8 cellular contexts compared by ENCODE assay signal in genomic region chr11:119316729-119317591, GRCh38. TPM values are rescaled to one million over a fixed set of nuclear protein-coding genes. Genes with fewer than 3 reads are reported as not detected.
DNase-seq lines count a peak whose midpoint lies in the region; ATAC-seq and TF ChIP-seq lines count a peak whose summit lies in the region.

Gene MCAM (minus strand): TSS chr11:119317130. CDS start chr11:119317101, 29 bp downstream.

- intact Hi-C loops in left ventricle myocardium inferior (cut with micrococcal nuclease), result no loop called here

- H3K4me1 Mint-ChIP-seq in activated naive CD8-positive, alpha-beta T cell treated with anti-CD3 and anti-CD28 coated beads, Interleukin-2, amount 10 ng/mL, durations not matched to agents 7 days and 5 days, result peaks cover 16% of the 10 kb centered on the region

- H3K27ac Mint-ChIP-seq in activated naive CD8-positive, alpha-beta T cell treated with anti-CD3 and anti-CD28 coated beads, Interleukin-2, amount 10 ng/mL, durations not matched to agents 7 days and 5 days, result no peak within 1 kb of the TSS

- peak within 1 kb of the TSS; percentile 92 for H3K27ac ChIP-seq in left ventricle myocardium inferior (replicated peaks)
- H3K27ac ChIP-seq in rectal smooth muscle tissue (ENCODE audit: low read depth, low read length), result peak within 1 kb of the TSS; percentile 91

- H3K9me3 Mint-ChIP-seq in activated naive CD8-positive, alpha-beta T cell treated with anti-CD3 and anti-CD28 coated beads, Interleukin-2, amount 10 ng/mL, durations not matched to agents 7 days and 5 days, result no peaks in the 10 kb centered on the region

- H3K4me1 ChIP-seq in left ventricle myocardium inferior (peaks cover 72% of the 10 kb centered on the region), rectal smooth muscle tissue (ENCODE audit: control insufficient read depth, insufficient read depth, low read length) (peaks cover 43% of the 10 kb centered on the region)

- no peaks in the 10 kb centered on the region for H3K9me3 ChIP-seq in left ventricle myocardium inferior (replicated peaks)

- H3K27me3 ChIP-seq in left ventricle myocardium inferior (ENCODE audit: low read depth) (no peaks in the 10 kb centered on the region), rectal smooth muscle tissue (ENCODE audit: control insufficient read depth, insufficient read depth, low read length) (peaks cover 3% of the 10 kb centered on the region)

- peak within 1 kb of the TSS; percentile 49 for H3K9ac ChIP-seq in rectal smooth muscle tissue (ENCODE audit: low read length)

- DNase-seq in DMS79 treated with DMSO at 0.1 percent for 48 hours (lab: John Stamatoyannopoulos, UW) (peak; percentile 58), KBM-7 (peak; percentile 61), left ventricle myocardium inferior (peak; percentile 50)
- DNase-seq in activated naive CD8-positive, alpha-beta T cell treated with anti-CD3 and anti-CD28 coated beads, Interleukin-2, amount 10 ng/mL, durations not matched to agents 7 days and 5 days, result no peak

- peak within 1 kb of the TSS; percentile 74 for H3K4me3 Mint-ChIP-seq in activated naive CD8-positive, alpha-beta T cell treated with anti-CD3 and anti-CD28 coated beads, Interleukin-2, amount 10 ng/mL, durations not matched to agents 7 days and 5 days

- H3K36me3 Mint-ChIP-seq in activated naive CD8-positive, alpha-beta T cell treated with anti-CD3 and anti-CD28 coated beads, Interleukin-2, amount 10 ng/mL, durations not matched to agents 7 days and 5 days, result no peaks in the 10 kb centered on the region

- in situ Hi-C loops in KBM-7 (cut with MboI; ENCODE audit: low pct_unique_long_range_greater_than_20kb, low sequenced_read_pairs), result no loop called here

- TF ChIP-seq CTCF in left ventricle myocardium inferior (IDR thresholded peaks at IDR 0.05; ENCODE audit: borderline replicate concordance), result no peak

- peaks cover 30% of the 10 kb centered on the region for H3K36me3 ChIP-seq in left ventricle myocardium inferior
- H3K36me3 ChIP-seq in rectal smooth muscle tissue (ENCODE audit: control insufficient read depth, insufficient read depth, low read length), result peaks cover 15% of the 10 kb centered on the region

- ATAC-seq in activated naive CD8-positive, alpha-beta T cell treated with anti-CD3 and anti-CD28 coated beads, Interleukin-2, amount 10 ng/mL, durations not matched to agents 7 days and 5 days (ENCODE audit: low read depth), result no peak
- no peak for ATAC-seq in GM18909 (IDR thresholded peaks at IDR 0.05; ENCODE audit: poor library complexity, unreplicated experiment)
- no peak for ATAC-seq in HG03097 (IDR thresholded peaks at IDR 0.05; ENCODE audit: low FRiP score, unreplicated experiment)
- ATAC-seq in GM21825 (IDR thresholded peaks at IDR 0.05; ENCODE audit: unreplicated experiment), result no peak

- peak within 1 kb of the TSS; percentile 79 for H3K4me3 ChIP-seq in left ventricle myocardium inferior
- H3K4me3 ChIP-seq in rectal smooth muscle tissue (ENCODE audit: low read length), result peak within 1 kb of the TSS; percentile 56

- POLR2A ChIA-PET in activated naive CD8-positive, alpha-beta T cell treated with anti-CD3 and anti-CD28 coated beads, Interleukin-2, amount 10 ng/mL, durations not matched to agents 7 days and 5 days (lab: Charles Lee), result interaction anchor here (0.6 to 4.8 kb wide), 4 partner anchors 10 to 439 kb away, joined by 3 to 23 read pairs (median 4); partner anchors contain the start of gene CBL

- peaks cover 21% of the 10 kb centered on the region for H3K27me3 Mint-ChIP-seq in activated naive CD8-positive, alpha-beta T cell treated with anti-CD3 and anti-CD28 coated beads, Interleukin-2, amount 10 ng/mL, durations not matched to agents 7 days and 5 days

RNA-seq across cellular contexts. Expression of gene MCAM, which starts in this region (rescaled TPM):
- total RNA-seq in activated naive CD8-positive, alpha-beta T cell treated with anti-CD3 and anti-CD28 coated beads, Interleukin-2, amount 10 ng/mL, durations not matched to agents 7 days and 5 days, result 1 to 10 TPM; 2.4 to 2.9 TPM
- total RNA-seq in left ventricle myocardium inferior, result 59.2 TPM

Comparison
In these comparisons a context has a peak if more than half of its experiments do, and no peak if none do; other contexts are left out.
1. RNA of gene MCAM (total RNA-seq): 59.2 TPM in left ventricle myocardium inferior (single experiment); 2.4 to 2.9 TPM in activated naive CD8-positive, alpha-beta T cell treated with anti-CD3 and anti-CD28 coated beads, Interleukin-2, amount 10 ng/mL, durations not matched to agents 7 days and 5 days; every median in the first group is over 10 times any median in the second.